8 cellular contexts compared by ENCODE assay signal in genomic region chr17:57902800-57903759, GRCh38. TPM values are rescaled to one million over a fixed set of nuclear protein-coding genes. Genes with fewer than 3 reads are reported as not detected.
DNase-seq lines count a peak whose midpoint lies in the region; ATAC-seq and TF ChIP-seq lines count a peak whose summit lies in the region.

No MANE protein-coding gene starts in this region.

- DNase-seq in DMS153 (lab: John Stamatoyannopoulos, UW) (peak; percentile 99), HT1080 (ENCODE audit: low read depth) (peak; percentile 97), Peyer's patch (peak; percentile 33 to 87 (median 83)), endodermal cell (no peak), epidermal melanocyte (ENCODE audit: insufficient read length, low spot score) (no peak)
- DNase-seq in stimulated activated CD4-positive, alpha-beta T cell treated with anti-CD3 and anti-CD28 coated beads, Interleukin-1b, Interleukin-23, amount 100 ng/mL, for 48 hours = no peak

- peaks cover 69% of the 10 kb centered on the region for H3K4me1 Mint-ChIP-seq in endodermal cell

- 50 to 93% methylated on average over 1 to 5 of the region's 5 CpGs for WGBS in endodermal cell (ENCODE audit: insufficient coverage in 1 of 2, insufficient read length in 1 of 2), 2 experiments

- no peak overlapping the region for H3K4me3 Mint-ChIP-seq in endodermal cell

- no peaks in the 10 kb centered on the region for H3K36me3 ChIP-seq in Peyer's patch
- H3K36me3 ChIP-seq in endodermal cell (ENCODE audit: control insufficient read depth, insufficient read depth, low read length) = no peaks in the 10 kb centered on the region
- no peaks in the 10 kb centered on the region for H3K36me3 ChIP-seq in muscle layer of colon (ENCODE audit: insufficient read depth, low read length)

- TF ChIP-seq POLR2A in Peyer's patch (IDR thresholded peaks at IDR 0.05) = peak in 1 of 2 donors; percentile 39

- H3K9me3 Mint-ChIP-seq in endodermal cell = no peaks in the 10 kb centered on the region

- H3K4me3 ChIP-seq in Peyer's patch (no peak overlapping the region), endodermal cell (ENCODE audit: low read length) (no peak overlapping the region), muscle layer of colon (ENCODE audit: low read depth in 1 of 2, low read length in 2 of 2) (peak overlapping the region in 1 of 2 donors; percentile 7)

- TF ChIP-seq CTCF in Peyer's patch (IDR thresholded peaks at IDR 0.05) = no peak
- TF ChIP-seq CTCF in endodermal cell (conservative IDR thresholded peaks at IDR 0.05) = no peak

- peak overlapping the region; percentile 72 for H3K27ac Mint-ChIP-seq in endodermal cell

- no peaks in the 10 kb centered on the region for H3K27me3 ChIP-seq in Peyer's patch
- no peaks in the 10 kb centered on the region for H3K27me3 ChIP-seq in endodermal cell (ENCODE audit: control insufficient read depth, insufficient read depth, low read length, poor library complexity, severe bottlenecking)
- H3K27me3 ChIP-seq in muscle layer of colon (ENCODE audit: control insufficient read depth in 1 of 2, insufficient read depth in 2 of 2, low read length in 2 of 2) = no peaks in the 10 kb centered on the region

- H3K9ac ChIP-seq in endodermal cell (ENCODE audit: extremely low read depth, low read length, poor library complexity, severe bottlenecking) (no peak overlapping the region), muscle layer of colon (ENCODE audit: low read length) (no peak overlapping the region)

- peak; percentile 55 for ATAC-seq in GM21381 (IDR thresholded peaks at IDR 0.05; ENCODE audit: unreplicated experiment)

- H3K36me3 Mint-ChIP-seq in endodermal cell (ENCODE audit: low read depth) = no peaks in the 10 kb centered on the region

- H3K9me3 ChIP-seq in Peyer's patch = no peaks in the 10 kb centered on the region
- H3K9me3 ChIP-seq in endodermal cell (ENCODE audit: control insufficient read depth, low read length) = no peaks in the 10 kb centered on the region
- no peaks in the 10 kb centered on the region for H3K9me3 ChIP-seq in muscle layer of colon (ENCODE audit: low read length)

- H3K27ac ChIP-seq in Peyer's patch (peak overlapping the region; percentile 47 to 94 (median 88)), endodermal cell (ENCODE audit: low read depth, low read length) (no peak overlapping the region), muscle layer of colon (ENCODE audit: low read depth, low read length) (peak overlapping the region; percentile 73)

- H3K27me3 Mint-ChIP-seq in endodermal cell (ENCODE audit: insufficient read depth) = no peaks in the 10 kb centered on the region

- H3K4me1 ChIP-seq in Peyer's patch (peaks cover 17 to 60% (median 25%) of the 10 kb centered on the region in 4 donors), endodermal cell (ENCODE audit: control insufficient read depth, insufficient read depth, low read length) (peaks cover 41% of the 10 kb centered on the region), muscle layer of colon (ENCODE audit: insufficient read depth, low read length) (peaks cover 79% of the 10 kb centered on the region)

RNA-seq across cellular contexts. Expression of gene CUEDC1, which starts 52.1 kb away (rescaled TPM):
- total RNA-seq in HT1080 (2014; rRNA removed; shearing (Covaris generic)) = 8.9 and 9.9 TPM in 2 replicates
- 19.1 and 19.5 TPM in 2 replicates for polyA plus RNA-seq in HT1080 (2015; cell fraction: cytosol; rRNA removed)
- polyA plus RNA-seq in HT1080 (2015; cell fraction: nucleus; rRNA removed) = 73.3 and 80.4 TPM in 2 replicates
- 10 to 100 TPM; 10.2 to 45.4 (median 19.2) TPM for total RNA-seq in Peyer's patch
- 10 to 100 TPM; 11.0 to 18.7 TPM for total RNA-seq in endodermal cell
- polyA plus RNA-seq in endodermal cell (2013, experiment 1 of 2) = 43.5 TPM
- polyA plus RNA-seq in endodermal cell (2013, experiment 2 of 2) = 39.6 TPM

RNA-seq across cellular contexts. Expression of gene MRPS23, which starts 53.2 kb away (rescaled TPM):
- total RNA-seq in HT1080 (2014; rRNA removed; shearing (Covaris generic)) = 129 and 133 TPM in 2 replicates
- polyA plus RNA-seq in HT1080 (2015; cell fraction: cytosol; rRNA removed) = 77.9 and 97.4 TPM in 2 replicates
- polyA plus RNA-seq in HT1080 (2015; cell fraction: nucleus; rRNA removed) = 52.3 and 66.8 TPM in 2 replicates
- 1 to 10 TPM in 3 of 4 donors, under 1 TPM in 1; 0.83 to 7.4 (median 5.2) TPM for total RNA-seq in Peyer's patch
- 10 to 100 TPM; 43.9 to 49.2 TPM for total RNA-seq in endodermal cell
- polyA plus RNA-seq in endodermal cell (2013, experiment 1 of 2) = 40.1 TPM
- 41.1 TPM for polyA plus RNA-seq in endodermal cell (2013, experiment 2 of 2)

Comparison
In these comparisons a context has a peak if more than half of its experiments do, and no peak if none do; other contexts are left out.
1. DNase-seq: peak in DMS153 (single experiment), HT1080 (single experiment) and Peyer's patch (3 of 3); none in endodermal cell (single experiment), stimulated activated CD4-positive, alpha-beta T cell treated with anti-CD3 and anti-CD28 coated beads, Interleukin-1b, Interleukin-23, amount 100 ng/mL, for 48 hours (single experiment) and epidermal melanocyte (single experiment).
2. RNA of gene MRPS23, which starts 53.2 kb away (total RNA-seq): 129 to 133 TPM in HT1080 and 43.9 to 49.2 TPM in endodermal cell; 0.83 to 7.4 TPM in Peyer's patch; every median in the first group is over 4 times any median in the second.